12 cellular contexts compared by ENCODE assay signal in genomic region chr2:37634914-37635358, GRCh38. TPM values are rescaled to one million over a fixed set of nuclear protein-coding genes. Genes with fewer than 3 reads are reported as not detected.
DNase-seq lines count a peak whose midpoint lies in the region; ATAC-seq, FAIRE-seq and TF ChIP-seq lines count a peak whose summit lies in the region.
"Had no signal": no experiment of that assay in that cellular context is flagged by ENCODE, and none has a peak within 500 bp of the region (broad histone marks: within the 10 kb centered on the region; RNA-seq: fewer than 3 reads in every experiment).

No MANE protein-coding gene starts in this region.

- no peaks in the 10 kb centered on the region for H3K9me3 ChIP-seq in astrocyte (ENCODE audit: insufficient read depth, low read depth, low read length)
- no peaks in the 10 kb centered on the region for H3K9me3 ChIP-seq in spleen
- H3K9me3 ChIP-seq: body of pancreas, right lobe of liver had no signal

- no peaks in the 10 kb centered on the region for H3K79me2 ChIP-seq in astrocyte (ENCODE audit: insufficient read depth, low read length)

- no peak overlapping the region for H3K4me2 ChIP-seq in astrocyte (ENCODE audit: low read length)

- H3K27me3 ChIP-seq in HL-60 (ENCODE audit: insufficient read depth, poor library complexity, severe bottlenecking) (no peaks in the 10 kb centered on the region), astrocyte (ENCODE audit: insufficient read depth, low read length) (no peaks in the 10 kb centered on the region), spleen (replicated peaks in 1 of 7) (no peaks in the 10 kb centered on the region)
- H3K27me3 ChIP-seq: body of pancreas, right lobe of liver had no signal

- 65 to 71% (median 66%) methylated on average over 7 of the region's 7 CpGs for WGBS in spleen, 5 donors

- no peaks in the 10 kb centered on the region for H3K27me3 Mint-ChIP-seq in activated CD8-positive, alpha-beta memory T cell treated with anti-CD3 and anti-CD28 coated beads, Interleukin-2, amount 10 ng/mL, durations not matched to agents 7 days and 5 days
- no peaks in the 10 kb centered on the region for H3K27me3 Mint-ChIP-seq in astrocyte (ENCODE audit: low read depth, unreplicated experiment)

- no peak for TF ChIP-seq CTCF in HL-60 (IDR thresholded peaks at IDR 0.05; ENCODE audit: insufficient read depth, low read length)
- no peak for TF ChIP-seq CTCF in astrocyte (IDR thresholded peaks at IDR 0.05; ENCODE audit: insufficient read depth, low read depth, low read length)
- TF ChIP-seq CTCF in spleen (IDR thresholded peaks at IDR 0.05 in 8 of 11, conservative IDR thresholded peaks at IDR 0.05 in 3 of 11) = no peak

- H3K4me3 Mint-ChIP-seq in activated CD8-positive, alpha-beta memory T cell treated with anti-CD3 and anti-CD28 coated beads, Interleukin-2, amount 10 ng/mL, durations not matched to agents 7 days and 5 days = no peak overlapping the region
- H3K4me3 Mint-ChIP-seq in astrocyte (ENCODE audit: unreplicated experiment) = no peak overlapping the region

- FAIRE-seq in astrocyte (lab: Jason Lieb, UNC) = no peak

- H4K20me1 ChIP-seq in astrocyte (ENCODE audit: insufficient read depth, low read length) = no peaks in the 10 kb centered on the region

- no peak for DNase-seq in activated CD8-positive, alpha-beta memory T cell treated with anti-CD3 and anti-CD28 coated beads, Interleukin-2, amount 10 ng/mL, durations not matched to agents 7 days and 5 days
- DNase-seq in activated CD8-positive, alpha-beta memory T cell treated with anti-CD3 and anti-CD28 coated beads for 24 hours = no peak
- DNase-seq in HL-60 (ENCODE audit: low read depth in 1 of 2, low spot score in 1 of 2) = no peak
- no peak for DNase-seq in astrocyte (ENCODE audit: low read depth)
- no peak for DNase-seq in spleen
- DNase-seq in cerebellum (ENCODE audit: low spot score) = no peak
- no peak for DNase-seq in activated CD4-positive, CD25-positive, alpha-beta regulatory T cell treated with anti-CD3 and anti-CD28 coated beads, Interleukin-2, amount 50 U/mL, for 72 hours
- no peak for DNase-seq in AG20443 (ENCODE audit: low spot score)
- DNase-seq: NK-92 treated with Interleukin-12 subunit alpha and Interleukin-12 subunit beta, amount 100 ng/mL, for 24 hours had no signal

- CTCF ChIA-PET in activated CD8-positive, alpha-beta memory T cell treated with anti-CD3 and anti-CD28 coated beads, Interleukin-2, amount 10 ng/mL, durations not matched to agents 7 days and 5 days (lab: Charles Lee) = interaction anchor here (0.9 to 1.8 kb wide), 2 partner anchors 9 to 49 kb away, joined by 3 to 8 read pairs; no protein-coding TSS in a partner anchor

- H3K4me1 ChIP-seq in astrocyte (ENCODE audit: insufficient read depth, low read length) (peaks cover 12% of the 10 kb centered on the region), spleen (peaks cover 15 to 59% (median 38%) of the 10 kb centered on the region in 6 donors)
- H3K4me1 ChIP-seq: right lobe of liver had no signal

- H3K9me3 Mint-ChIP-seq in activated CD8-positive, alpha-beta memory T cell treated with anti-CD3 and anti-CD28 coated beads, Interleukin-2, amount 10 ng/mL, durations not matched to agents 7 days and 5 days (ENCODE audit: low read depth) = no peaks in the 10 kb centered on the region
- H3K9me3 Mint-ChIP-seq in astrocyte (ENCODE audit: unreplicated experiment) = no peaks in the 10 kb centered on the region

- TF ChIP-seq POLR2A in spleen (IDR thresholded peaks at IDR 0.05) = no peak

- H3K27ac ChIP-seq in HL-60 (replicated peaks) (peak overlapping the region; percentile 83), astrocyte (ENCODE audit: low read depth, low read length) (peak overlapping the region; percentile 48), spleen (peak overlapping the region; percentile 13 to 91 (median 86))
- H3K27ac ChIP-seq: body of pancreas had no signal

- H3K36me3 Mint-ChIP-seq in activated CD8-positive, alpha-beta memory T cell treated with anti-CD3 and anti-CD28 coated beads, Interleukin-2, amount 10 ng/mL, durations not matched to agents 7 days and 5 days = peaks cover 3% of the 10 kb centered on the region
- H3K36me3 Mint-ChIP-seq in astrocyte (ENCODE audit: low read depth, unreplicated experiment) = peaks cover 1% of the 10 kb centered on the region

- H3K36me3 ChIP-seq in astrocyte (ENCODE audit: insufficient read depth, low read length) (no peaks in the 10 kb centered on the region), spleen (peaks cover 0 to under 1% (median 0%) of the 10 kb centered on the region in 6 donors)
- H3K36me3 ChIP-seq: right lobe of liver had no signal

- intact Hi-C loops in spleen (cut with DNase I; ENCODE audit: low total_unique reads) = no loop called here

- peaks cover 58% of the 10 kb centered on the region for H3K4me1 Mint-ChIP-seq in activated CD8-positive, alpha-beta memory T cell treated with anti-CD3 and anti-CD28 coated beads, Interleukin-2, amount 10 ng/mL, durations not matched to agents 7 days and 5 days
- peaks cover 19% of the 10 kb centered on the region for H3K4me1 Mint-ChIP-seq in astrocyte (ENCODE audit: low read depth, unreplicated experiment)

- H3K4me3 ChIP-seq in HL-60 (replicated peaks; ENCODE audit: insufficient read depth, low read length) = no peak overlapping the region
- H3K4me3 ChIP-seq in astrocyte (ENCODE audit: insufficient read depth, low read depth, low read length) = no peak overlapping the region
- peak overlapping the region in 1 of 8 donors; percentile 53 for H3K4me3 ChIP-seq in spleen
- H3K4me3 ChIP-seq: body of pancreas, lung, right lobe of liver had no signal

- H2AFZ ChIP-seq in astrocyte (ENCODE audit: low read depth, low read length) = no peak overlapping the region

- peak; percentile 17 for ATAC-seq in activated CD8-positive, alpha-beta memory T cell treated with anti-CD3 and anti-CD28 coated beads, Interleukin-2, amount 10 ng/mL, durations not matched to agents 7 days and 5 days
- ATAC-seq: body of pancreas had no signal

- no peak overlapping the region for H3K9ac ChIP-seq in astrocyte (ENCODE audit: low read length)

- H3K27ac Mint-ChIP-seq in activated CD8-positive, alpha-beta memory T cell treated with anti-CD3 and anti-CD28 coated beads, Interleukin-2, amount 10 ng/mL, durations not matched to agents 7 days and 5 days = peak overlapping the region; percentile 83
- H3K27ac Mint-ChIP-seq in astrocyte (ENCODE audit: unreplicated experiment) = no peak overlapping the region

RNA-seq across cellular contexts. Expression of gene CDC42EP3, which starts 36.5 kb away (rescaled TPM):
- total RNA-seq in activated CD8-positive, alpha-beta memory T cell treated with anti-CD3 and anti-CD28 coated beads, Interleukin-2, amount 10 ng/mL, durations not matched to agents 7 days and 5 days = 10 to 100 TPM; 27.6 to 32.5 TPM
- 94.3 and 102 TPM in 2 replicates for total RNA-seq in astrocyte
- total RNA-seq in spleen = 10 to 100 TPM; 30.2 to 57.2 (median 44.8) TPM
- polyA plus RNA-seq in spleen = 10 to 100 TPM in 1 of 3 donors, 1 to 10 TPM in 2; 9.5 to 13.3 (median 9.7) TPM
- total RNA-seq in cerebellum = 14.7 TPM
